In genomic region chr2:7907041-7907440, GRCh38 we compare ENCODE assay signal across 7 cellular contexts.
"Had no signal": no experiment of that assay in that cellular context is flagged by ENCODE, and none has a peak within 500 bp of the region (broad histone marks: within the 10 kb centered on the region; RNA-seq: fewer than 3 reads in every experiment).

No MANE protein-coding gene starts in this region.

- ATAC-seq: HepG2, K562 had no signal

- H3K4me3 Mint-ChIP-seq: IgD-negative memory B cell had no signal

- H3K27ac ChIP-seq: HL-60 had no signal

- DNase-seq: IMR-90, KBM-7, KG1 had no signal

- H3K27ac Mint-ChIP-seq: IgD-negative memory B cell had no signal

- H3K4me3 ChIP-seq: K562 had no signal
